1 cellular context compared by ENCODE assay signal in the genomic region with DNA sequence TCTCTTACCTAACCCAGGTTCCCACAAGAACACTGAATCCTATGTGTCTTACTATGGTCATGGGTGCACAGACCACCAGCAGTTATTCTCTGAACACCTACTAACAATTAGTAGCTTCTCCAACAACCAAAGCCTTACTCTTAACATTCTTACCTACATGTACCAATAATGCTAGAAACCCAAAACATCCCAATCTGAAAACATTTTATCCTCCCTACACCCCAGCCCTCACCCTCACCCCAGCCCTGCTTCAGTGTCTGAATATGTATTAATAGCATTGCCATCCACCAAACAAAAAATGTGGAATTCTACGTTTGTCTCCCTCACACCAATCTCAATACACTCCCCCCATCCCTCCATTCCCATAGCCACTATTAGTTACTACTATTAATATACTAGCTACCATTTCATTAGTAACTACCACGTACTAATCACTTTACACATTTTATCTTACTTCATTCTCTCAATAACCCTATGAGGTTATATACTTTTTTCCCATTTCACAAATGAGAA.
TF ChIP-seq lines count a peak whose summit lies in the region.

No MANE protein-coding gene starts in this region.

TF ChIP-seq in HepG2, 621 proteins besides CTCF, POLR2A, EP300 and RAD21:
- no peak for TF ChIP-seq KDM4B (CRISPR knock-in tag; IDR thresholded peaks at IDR 0.05)
- TF ChIP-seq MAFK (conservative IDR thresholded peaks at IDR 0.05 in 1 of 2, IDR thresholded peaks at IDR 0.05 in 1 of 2; ENCODE audit: low read length in 2 of 2) = no peak
- no peak for TF ChIP-seq SIN3A (IDR thresholded peaks at IDR 0.05; ENCODE audit: borderline replicate concordance, low read depth, low read length)
- TF ChIP-seq, protein P1, sequence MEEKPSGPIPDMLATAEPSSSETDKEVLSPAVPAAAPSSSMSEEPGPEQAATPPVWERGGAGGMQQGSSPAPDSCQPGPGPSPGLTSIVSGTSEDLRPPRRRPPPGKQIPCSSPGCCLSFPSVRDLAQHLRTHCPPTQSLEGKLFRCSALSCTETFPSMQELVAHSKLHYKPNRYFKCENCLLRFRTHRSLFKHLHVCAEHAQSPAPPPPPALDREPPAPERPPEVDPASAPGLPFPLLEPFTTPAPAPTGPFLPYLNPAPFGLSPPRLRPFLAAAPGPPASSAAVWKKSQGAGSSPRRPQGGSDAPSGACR (CRISPR knock-in tag; IDR thresholded peaks at IDR 0.05) = no peak
- TF ChIP-seq ZNF660 (CRISPR knock-in tag; IDR thresholded peaks at IDR 0.05; ENCODE audit: borderline replicate concordance, low read depth) = no peak
- TF ChIP-seq, protein P2, sequence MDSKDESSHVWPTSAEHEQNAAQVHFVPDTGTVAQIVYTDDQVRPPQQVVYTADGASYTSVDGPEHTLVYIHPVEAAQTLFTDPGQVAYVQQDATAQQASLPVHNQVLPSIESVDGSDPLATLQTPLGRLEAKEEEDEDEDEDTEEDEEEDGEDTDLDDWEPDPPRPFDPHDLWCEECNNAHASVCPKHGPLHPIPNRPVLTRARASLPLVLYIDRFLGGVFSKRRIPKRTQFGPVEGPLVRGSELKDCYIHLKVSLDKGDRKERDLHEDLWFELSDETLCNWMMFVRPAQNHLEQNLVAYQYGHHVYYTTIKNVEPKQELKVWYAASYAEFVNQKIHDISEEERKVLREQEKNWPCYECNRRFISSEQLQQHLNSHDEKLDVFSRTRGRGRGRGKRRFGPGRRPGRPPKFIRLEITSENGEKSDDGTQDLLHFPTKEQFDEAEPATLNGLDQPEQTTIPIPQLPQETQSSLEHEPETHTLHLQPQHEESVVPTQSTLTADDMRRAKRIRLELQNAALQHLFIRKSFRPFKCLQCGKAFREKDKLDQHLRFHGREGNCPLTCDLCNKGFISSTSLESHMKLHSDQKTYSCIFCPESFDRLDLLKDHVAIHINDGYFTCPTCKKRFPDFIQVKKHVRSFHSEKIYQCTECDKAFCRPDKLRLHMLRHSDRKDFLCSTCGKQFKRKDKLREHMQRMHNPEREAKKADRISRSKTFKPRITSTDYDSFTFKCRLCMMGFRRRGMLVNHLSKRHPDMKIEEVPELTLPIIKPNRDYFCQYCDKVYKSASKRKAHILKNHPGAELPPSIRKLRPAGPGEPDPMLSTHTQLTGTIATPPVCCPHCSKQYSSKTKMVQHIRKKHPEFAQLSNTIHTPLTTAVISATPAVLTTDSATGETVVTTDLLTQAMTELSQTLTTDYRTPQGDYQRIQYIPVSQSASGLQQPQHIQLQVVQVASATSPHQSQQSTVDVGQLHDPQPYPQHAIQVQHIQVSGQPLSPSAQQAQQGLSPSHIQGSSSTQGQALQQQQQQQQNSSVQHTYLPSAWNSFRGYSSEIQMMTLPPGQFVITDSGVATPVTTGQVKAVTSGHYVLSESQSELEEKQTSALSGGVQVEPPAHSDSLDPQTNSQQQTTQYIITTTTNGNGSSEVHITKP (CRISPR knock-in tag; IDR thresholded peaks at IDR 0.05; ENCODE audit: low read depth) = no peak
- TF ChIP-seq, protein P3, sequence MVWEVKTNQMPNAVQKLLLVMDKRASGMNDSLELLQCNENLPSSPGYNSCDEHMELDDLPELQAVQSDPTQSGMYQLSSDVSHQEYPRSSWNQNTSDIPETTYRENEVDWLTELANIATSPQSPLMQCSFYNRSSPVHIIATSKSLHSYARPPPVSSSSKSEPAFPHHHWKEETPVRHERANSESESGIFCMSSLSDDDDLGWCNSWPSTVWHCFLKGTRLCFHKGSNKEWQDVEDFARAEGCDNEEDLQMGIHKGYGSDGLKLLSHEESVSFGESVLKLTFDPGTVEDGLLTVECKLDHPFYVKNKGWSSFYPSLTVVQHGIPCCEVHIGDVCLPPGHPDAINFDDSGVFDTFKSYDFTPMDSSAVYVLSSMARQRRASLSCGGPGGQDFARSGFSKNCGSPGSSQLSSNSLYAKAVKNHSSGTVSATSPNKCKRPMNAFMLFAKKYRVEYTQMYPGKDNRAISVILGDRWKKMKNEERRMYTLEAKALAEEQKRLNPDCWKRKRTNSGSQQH (CRISPR knock-in tag; IDR thresholded peaks at IDR 0.05; ENCODE audit: low read depth) = no peak
- TF ChIP-seq, protein P4, sequence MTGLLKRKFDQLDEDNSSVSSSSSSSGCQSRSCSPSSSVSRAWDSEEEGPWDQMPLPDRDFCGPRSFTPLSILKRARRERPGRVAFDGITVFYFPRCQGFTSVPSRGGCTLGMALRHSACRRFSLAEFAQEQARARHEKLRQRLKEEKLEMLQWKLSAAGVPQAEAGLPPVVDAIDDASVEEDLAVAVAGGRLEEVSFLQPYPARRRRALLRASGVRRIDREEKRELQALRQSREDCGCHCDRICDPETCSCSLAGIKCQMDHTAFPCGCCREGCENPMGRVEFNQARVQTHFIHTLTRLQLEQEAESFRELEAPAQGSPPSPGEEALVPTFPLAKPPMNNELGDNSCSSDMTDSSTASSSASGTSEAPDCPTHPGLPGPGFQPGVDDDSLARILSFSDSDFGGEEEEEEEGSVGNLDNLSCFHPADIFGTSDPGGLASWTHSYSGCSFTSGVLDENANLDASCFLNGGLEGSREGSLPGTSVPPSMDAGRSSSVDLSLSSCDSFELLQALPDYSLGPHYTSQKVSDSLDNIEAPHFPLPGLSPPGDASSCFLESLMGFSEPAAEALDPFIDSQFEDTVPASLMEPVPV (CRISPR knock-in tag; IDR thresholded peaks at IDR 0.05) = no peak
- TF ChIP-seq ZNF143 (CRISPR knock-in tag; IDR thresholded peaks at IDR 0.05) = no peak
- no peak for TF ChIP-seq KAT2B (IDR thresholded peaks at IDR 0.05; ENCODE audit: borderline replicate concordance, low read depth, low read length)
- TF ChIP-seq FIP1L1 (IDR thresholded peaks at IDR 0.05; ENCODE audit: borderline replicate concordance, insufficient read depth, low read depth, low read length) = no peak
- TF ChIP-seq PCBP2 (optimal IDR thresholded peaks at IDR 0.05; ENCODE audit: low read depth, low read length, poor library complexity, severe bottlenecking) = no peak
- TF ChIP-seq ZFP37 (CRISPR knock-in tag; IDR thresholded peaks at IDR 0.05; ENCODE audit: borderline replicate concordance) = no peak
- no peak for TF ChIP-seq MIER2 (CRISPR knock-in tag; IDR thresholded peaks at IDR 0.05)
- no peak for TF ChIP-seq HMG20B (CRISPR knock-in tag; conservative IDR thresholded peaks at IDR 0.05)
- no peak for TF ChIP-seq KMT2A (CRISPR knock-in tag; IDR thresholded peaks at IDR 0.05)
- no peak for TF ChIP-seq SMC3 (IDR thresholded peaks at IDR 0.05; ENCODE audit: low read length)
- TF ChIP-seq MATR3 (CRISPR knock-in tag; IDR thresholded peaks at IDR 0.05) = no peak
